Comparison of ENCODE assay signal across 17 cellular contexts in the genomic region with DNA sequence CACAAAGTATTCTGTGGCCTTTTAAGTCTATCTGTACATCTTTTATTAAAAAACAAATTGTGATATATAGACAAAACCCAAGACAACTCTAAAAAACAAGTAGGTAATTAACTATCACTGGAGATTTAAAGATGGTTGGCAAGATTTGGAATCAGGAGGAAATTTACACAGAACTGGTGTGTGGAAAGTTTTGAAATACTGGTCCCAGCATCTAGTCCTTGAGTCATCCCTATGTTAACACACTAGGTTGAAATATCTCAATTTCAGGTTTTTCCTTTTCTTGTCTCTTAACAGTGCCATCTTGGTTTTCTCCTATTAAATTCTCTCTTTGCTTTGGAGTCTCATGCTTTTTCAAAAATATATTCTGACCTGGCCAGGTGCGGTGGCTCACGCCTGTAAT.
"Had no signal": no experiment of that assay in that cellular context is flagged by ENCODE, and none has a peak within 500 bp of the region (broad histone marks: within the 10 kb centered on the region; RNA-seq: fewer than 3 reads in every experiment).

No MANE protein-coding gene starts in this region.

- H3K27ac Mint-ChIP-seq: activated CD4-positive, alpha-beta memory T cell treated with anti-CD3 and anti-CD28 coated beads, Interleukin-2, amount 10 ng/mL, durations not matched to agents 7 days and 5 days; activated CD8-positive, alpha-beta memory T cell treated with anti-CD3 and anti-CD28 coated beads, Interleukin-2, amount 10 ng/mL, durations not matched to agents 7 days and 5 days; activated naive CD8-positive, alpha-beta T cell; dendritic cell treated with granulocyte-macrophage colony-stimulating factor and Interleukin-4, amounts not matched to agents 40 ng/mL and 50 ng/mL, for 4 days; T-cell had no signal

- DNase-seq: activated CD4-positive, alpha-beta memory T cell treated with anti-CD3 and anti-CD28 coated beads, Interleukin-2, amount 10 ng/mL, durations not matched to agents 7 days and 5 days; activated CD4-positive, alpha-beta T cell treated with anti-CD3 and anti-CD28 coated beads for 48 hours; activated CD4-positive, CD25-positive, alpha-beta regulatory T cell; activated CD8-positive, alpha-beta memory T cell treated with anti-CD3 and anti-CD28 coated beads, Interleukin-2, amount 10 ng/mL, durations not matched to agents 7 days and 5 days; amygdala; effector CD8-positive, alpha-beta T cell; esophagus squamous epithelium; hypothalamus; occipital lobe; posterior cingulate gyrus; spleen; stimulated activated naive CD4-positive, alpha-beta T cell; T-cell had no signal

- H3K9me3 ChIP-seq: esophagus squamous epithelium, spleen, tibial nerve had no signal

- H3K4me3 Mint-ChIP-seq: activated CD4-positive, alpha-beta memory T cell treated with anti-CD3 and anti-CD28 coated beads, Interleukin-2, amount 10 ng/mL, durations not matched to agents 7 days and 5 days; activated CD8-positive, alpha-beta memory T cell treated with anti-CD3 and anti-CD28 coated beads, Interleukin-2, amount 10 ng/mL, durations not matched to agents 7 days and 5 days; activated naive CD8-positive, alpha-beta T cell; dendritic cell treated with granulocyte-macrophage colony-stimulating factor and Interleukin-4, amounts not matched to agents 40 ng/mL and 50 ng/mL, for 4 days; T-cell had no signal

- H3K9me3 Mint-ChIP-seq: activated CD4-positive, alpha-beta memory T cell treated with anti-CD3 and anti-CD28 coated beads, Interleukin-2, amount 10 ng/mL, durations not matched to agents 7 days and 5 days; dendritic cell treated with granulocyte-macrophage colony-stimulating factor and Interleukin-4, amounts not matched to agents 40 ng/mL and 50 ng/mL, for 4 days; T-cell had no signal

- H3K36me3 ChIP-seq: cardiac muscle cell, esophagus squamous epithelium, spleen, tibial nerve had no signal

- H3K4me3 ChIP-seq: cardiac muscle cell, esophagus squamous epithelium, spleen, tibial nerve had no signal

- H3K27me3 ChIP-seq: cardiac muscle cell, esophagus squamous epithelium, tibial nerve had no signal

- H3K36me3 Mint-ChIP-seq: activated CD8-positive, alpha-beta memory T cell treated with anti-CD3 and anti-CD28 coated beads, Interleukin-2, amount 10 ng/mL, durations not matched to agents 7 days and 5 days; activated naive CD8-positive, alpha-beta T cell; T-cell had no signal

- H3K27ac ChIP-seq: cardiac muscle cell, spleen had no signal

- ATAC-seq: activated CD8-positive, alpha-beta memory T cell treated with anti-CD3 and anti-CD28 coated beads, Interleukin-2, amount 10 ng/mL, durations not matched to agents 7 days and 5 days; T-cell had no signal
